Comparison of ENCODE assay signal across 22 cellular contexts in the genomic region with DNA sequence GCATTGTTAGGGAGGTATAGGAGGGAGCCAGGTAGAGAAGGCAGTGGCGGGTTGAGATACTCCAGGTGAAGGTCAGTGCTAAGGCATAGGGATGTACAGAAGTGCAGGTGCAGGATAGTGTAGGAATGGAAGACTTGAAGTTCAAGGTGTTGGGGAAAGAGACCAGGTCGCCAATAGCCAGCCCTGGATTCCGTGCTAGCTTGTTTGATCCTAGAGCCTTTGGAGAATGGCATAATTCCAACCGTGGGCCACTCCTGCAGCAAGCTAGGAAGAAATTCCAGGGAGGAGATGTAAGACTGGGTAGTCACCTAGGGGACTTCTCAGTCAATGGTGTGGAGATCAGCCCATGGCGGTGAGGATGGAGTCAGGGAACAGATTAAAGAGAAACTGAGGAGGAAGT.
"Had no signal": no experiment of that assay in that cellular context is flagged by ENCODE, and none has a peak within 500 bp of the region (broad histone marks: within the 10 kb centered on the region; RNA-seq: fewer than 3 reads in every experiment).

No MANE protein-coding gene starts in this region.

- H3K4me3 ChIP-seq: lung, ovary, right lobe of liver, tibial artery had no signal

- ATAC-seq: activated naive CD8-positive, alpha-beta T cell treated with anti-CD3 and anti-CD28 coated beads, Interleukin-2, amount 50 U/mL, for 24 hours; foreskin keratinocyte; naive thymus-derived CD8-positive, alpha-beta T cell; right lobe of liver; T-cell had no signal

- H3K27me3 Mint-ChIP-seq: naive thymus-derived CD8-positive, alpha-beta T cell; T-cell had no signal

- H3K36me3 ChIP-seq: ovary, right lobe of liver, tibial artery, WERI-Rb-1 had no signal

- DNase-seq: activated CD4-positive, alpha-beta T cell treated with anti-CD3 and anti-CD28 coated beads, Interleukin-2, amount 50 U/mL, for 1 hour; activated CD4-positive, CD25-positive, alpha-beta regulatory T cell treated with anti-CD3 and anti-CD28 coated beads, Interleukin-2, amount 50 U/mL, for 72 hours; activated gamma-delta T cell; activated naive CD4-positive, alpha-beta T cell treated with anti-CD3 and anti-CD28 coated beads, Interleukin-2, amount 50 U/mL, for 16 hours; activated naive CD8-positive, alpha-beta T cell treated with anti-CD3 and anti-CD28 coated beads, Interleukin-2, amount 50 U/mL, for 24 hours; activated T-cell treated with anti-CD3 and anti-CD28 coated beads for 4 hours; effector CD8-positive, alpha-beta T cell; erythroblast; foreskin keratinocyte; kidney; ovary; SK-N-SH; small intestine; stimulated activated CD4-positive, alpha-beta T cell treated with anti-CD3 and anti-CD28 coated beads, Interleukin-2, amount 100 ng/mL, for 48 hours; tibial artery; WERI-Rb-1 had no signal

- H3K27me3 ChIP-seq: ovary, right lobe of liver, tibial artery had no signal

- H3K4me1 ChIP-seq: foreskin keratinocyte had no signal

- H3K4me3 Mint-ChIP-seq: activated naive CD8-positive, alpha-beta T cell treated with anti-CD3 and anti-CD28 coated beads, Interleukin-2, amount 50 U/mL, for 24 hours; dendritic cell treated with granulocyte-macrophage colony-stimulating factor and Interleukin-4, amounts not matched to agents 40 ng/mL and 50 ng/mL, for 4 days; naive thymus-derived CD8-positive, alpha-beta T cell; stimulated activated naive CD8-positive, alpha-beta T cell treated with anti-CD3 and anti-CD28 coated beads, Interleukin-15, Interleukin-2, amounts not matched to agents 100 ng/mL and 50 ng/mL, for 24 hours; T-cell had no signal

- H3K27ac Mint-ChIP-seq: activated naive CD8-positive, alpha-beta T cell treated with anti-CD3 and anti-CD28 coated beads, Interleukin-2, amount 50 U/mL, for 24 hours; dendritic cell treated with granulocyte-macrophage colony-stimulating factor and Interleukin-4, amounts not matched to agents 40 ng/mL and 50 ng/mL, for 4 days; stimulated activated naive CD8-positive, alpha-beta T cell treated with anti-CD3 and anti-CD28 coated beads, Interleukin-15, Interleukin-2, amounts not matched to agents 100 ng/mL and 50 ng/mL, for 24 hours had no signal

- H3K9me3 ChIP-seq: ovary, right lobe of liver, SK-N-SH, tibial artery had no signal

- H3K27ac ChIP-seq: foreskin keratinocyte, ovary, right lobe of liver, tibial artery, WERI-Rb-1 had no signal

- H3K9me3 Mint-ChIP-seq: activated naive CD8-positive, alpha-beta T cell treated with anti-CD3 and anti-CD28 coated beads, Interleukin-2, amount 50 U/mL, for 24 hours; dendritic cell treated with granulocyte-macrophage colony-stimulating factor and Interleukin-4, amounts not matched to agents 40 ng/mL and 50 ng/mL, for 4 days; naive thymus-derived CD8-positive, alpha-beta T cell; stimulated activated naive CD8-positive, alpha-beta T cell treated with anti-CD3 and anti-CD28 coated beads, Interleukin-15, Interleukin-2, amounts not matched to agents 100 ng/mL and 50 ng/mL, for 24 hours; T-cell had no signal

- H3K36me3 Mint-ChIP-seq: naive thymus-derived CD8-positive, alpha-beta T cell; T-cell had no signal
